Comparison of ENCODE assay signal across 31 cellular contexts in the genomic region with DNA sequence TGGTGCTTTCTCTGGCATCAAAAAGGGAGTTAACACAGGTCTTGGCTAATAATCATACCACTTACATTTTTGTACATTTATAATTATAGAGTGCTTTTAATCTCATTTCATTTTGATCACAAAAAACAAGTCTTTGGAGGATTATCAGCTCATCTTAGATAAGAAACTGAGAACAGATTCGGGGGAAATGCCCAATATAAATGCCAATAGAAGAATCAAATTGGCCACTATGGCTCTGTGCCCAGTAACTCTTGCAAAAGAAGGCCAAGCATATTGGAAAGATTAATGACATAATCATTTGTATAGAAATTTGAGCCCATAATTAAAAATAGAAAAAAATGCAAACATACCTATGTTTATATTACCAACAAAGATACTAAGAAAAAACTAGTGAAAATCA. TPM values are rescaled to one million over a fixed set of nuclear protein-coding genes. Genes with fewer than 3 reads are reported as not detected.
"Had no signal": no experiment of that assay in that cellular context is flagged by ENCODE, and none has a peak within 500 bp of the region (broad histone marks: within the 10 kb centered on the region; RNA-seq: fewer than 3 reads in every experiment).

No MANE protein-coding gene starts in this region.

- H3K36me3 ChIP-seq: gastrocnemius medialis, left lung, lower lobe of right lung, uterus had no signal

- H3K27ac ChIP-seq: gastrocnemius medialis, left lung, lower lobe of right lung, spleen, uterus had no signal

- H3K27me3 Mint-ChIP-seq: stimulated activated naive CD8-positive, alpha-beta T cell treated with anti-CD3 and anti-CD28 coated beads, Interleukin-15, amount 100 ng/mL, for 72 hours; type B pancreatic cell had no signal

- H3K27ac Mint-ChIP-seq: activated B cell treated with CpG ODN at 0.5 μM for 24 hours; activated CD8-positive, alpha-beta T cell treated with anti-CD3 and anti-CD28 coated beads for 36 hours; activated T-helper 17 cell treated with anti-CD3 and anti-CD28 coated beads, Interleukin-2, amount 50 U/mL, for 72 hours; effector memory CD8-positive, alpha-beta T cell; stimulated activated effector memory CD8-positive, alpha-beta T cell treated with anti-CD3 and anti-CD28 coated beads, Interleukin-12 subunit alpha, Interleukin-12 subunit beta, amount 100 ng/mL, for 72 hours; stimulated activated naive CD8-positive, alpha-beta T cell treated with anti-CD3 and anti-CD28 coated beads, Interleukin-15, amount 100 ng/mL, for 72 hours; T-helper 2 cell treated with Interferon-gamma antibody and Interleukin-4, amounts not matched to agents 5 μg/mL and 100 μg/mL, for 36 hours; type B pancreatic cell had no signal

- H3K36me3 Mint-ChIP-seq: stimulated activated effector memory CD8-positive, alpha-beta T cell treated with anti-CD3 and anti-CD28 coated beads, Interleukin-12 subunit alpha, Interleukin-12 subunit beta, amount 100 ng/mL, for 72 hours; type B pancreatic cell had no signal

- H3K27me3 ChIP-seq: gastrocnemius medialis, left lung, spleen, uterus had no signal

- H3K4me1 Mint-ChIP-seq: activated B cell treated with CpG ODN at 0.5 μM for 24 hours; activated T-helper 17 cell treated with anti-CD3 and anti-CD28 coated beads, Interleukin-2, amount 50 U/mL, for 72 hours; stimulated activated effector memory CD8-positive, alpha-beta T cell treated with anti-CD3 and anti-CD28 coated beads, Interleukin-12 subunit alpha, Interleukin-12 subunit beta, amount 100 ng/mL, for 72 hours had no signal

- H3K9me3 Mint-ChIP-seq: activated T-cell treated with anti-CD3 and anti-CD28 coated beads, Interleukin-2, amount 50 U/mL, for 4 hours; activated T-helper 17 cell treated with anti-CD3 and anti-CD28 coated beads, Interleukin-2, amount 50 U/mL, for 72 hours; stimulated activated effector memory CD8-positive, alpha-beta T cell treated with anti-CD3 and anti-CD28 coated beads, Interleukin-12 subunit alpha, Interleukin-12 subunit beta, amount 100 ng/mL, for 72 hours had no signal

- H3K9me3 ChIP-seq: gastrocnemius medialis, left lung, lower lobe of right lung, mucosa of descending colon, spleen, uterus had no signal

- H3K4me1 ChIP-seq: gastrocnemius medialis, lower lobe of right lung, spleen, uterus had no signal

- H3K4me3 ChIP-seq: gastrocnemius medialis, left lung, lower lobe of right lung, mucosa of descending colon, spleen, uterus had no signal

- H3K4me3 Mint-ChIP-seq: activated B cell treated with CpG ODN at 0.5 μM for 24 hours; activated CD8-positive, alpha-beta T cell treated with anti-CD3 and anti-CD28 coated beads for 36 hours; activated T-cell treated with anti-CD3 and anti-CD28 coated beads, Interleukin-2, amount 50 U/mL, for 4 hours; activated T-helper 17 cell treated with anti-CD3 and anti-CD28 coated beads, Interleukin-2, amount 50 U/mL, for 72 hours; effector memory CD8-positive, alpha-beta T cell; nephron; stimulated activated effector memory CD8-positive, alpha-beta T cell treated with anti-CD3 and anti-CD28 coated beads, Interleukin-12 subunit alpha, Interleukin-12 subunit beta, amount 100 ng/mL, for 72 hours; stimulated activated naive CD8-positive, alpha-beta T cell treated with anti-CD3 and anti-CD28 coated beads, Interleukin-15, amount 100 ng/mL, for 72 hours; T-helper 2 cell treated with Interferon-gamma antibody and Interleukin-4, amounts not matched to agents 5 μg/mL and 100 μg/mL, for 36 hours; type B pancreatic cell had no signal

- DNase-seq: activated B cell treated with CpG ODN at 0.5 μM for 24 hours; activated CD4-positive, alpha-beta T cell treated with anti-CD3 and anti-CD28 coated beads, Interleukin-2, amount 50 U/mL, for 1 hour; activated CD8-positive, alpha-beta T cell treated with anti-CD3 and anti-CD28 coated beads for 36 hours; activated gamma-delta T cell treated with Interleukin-2 at 50 U/mL for 16 hours; activated naive CD4-positive, alpha-beta T cell treated with anti-CD3 and anti-CD28 coated beads, Interleukin-2, amount 50 U/mL, for 16 hours; activated T-cell treated with anti-CD3 and anti-CD28 coated beads, Interleukin-2, amount 50 U/mL, for 4 hours; amygdala; caudate nucleus; cortex of kidney; effector memory CD8-positive, alpha-beta T cell; erythroblast; gastrocnemius medialis; glutamatergic neuron; left lung; lower lobe of right lung; mesendoderm; mucosa of descending colon; posterior cingulate gyrus; right cardiac atrium; spleen; stimulated activated CD4-positive, alpha-beta T cell treated with anti-CD3 and anti-CD28 coated beads, Interleukin-2, amount 100 ng/mL, for 48 hours; stimulated activated naive CD8-positive, alpha-beta T cell treated with anti-CD3 and anti-CD28 coated beads, Interleukin-15, amount 100 ng/mL, for 72 hours; substantia nigra; uterus had no signal

- ATAC-seq: activated CD8-positive, alpha-beta T cell treated with anti-CD3 and anti-CD28 coated beads for 36 hours; activated T-cell treated with anti-CD3 and anti-CD28 coated beads, Interleukin-2, amount 50 U/mL, for 4 hours; activated T-helper 17 cell treated with anti-CD3 and anti-CD28 coated beads, Interleukin-2, amount 50 U/mL, for 72 hours; effector memory CD8-positive, alpha-beta T cell; gastrocnemius medialis; left lung; lower lobe of right lung; mucosa of descending colon; right cardiac atrium; stimulated activated effector memory CD8-positive, alpha-beta T cell treated with anti-CD3 and anti-CD28 coated beads, Interleukin-12 subunit alpha, Interleukin-12 subunit beta, amount 100 ng/mL, for 72 hours; stimulated activated naive CD8-positive, alpha-beta T cell treated with anti-CD3 and anti-CD28 coated beads, Interleukin-15, amount 100 ng/mL, for 72 hours had no signal

RNA-seq across cellular contexts. Expression of gene IPCEF1, which starts 42.5 kb away (rescaled TPM):
- total RNA-seq: chondrocyte, myocyte had no signal
